ENCODE assay signal across 8 cellular contexts in genomic region chr2:156434461-156435291, GRCh38. TPM values are rescaled to one million over a fixed set of nuclear protein-coding genes. Genes with fewer than 3 reads are reported as not detected.
DNase-seq lines count a peak whose midpoint lies in the region; ATAC-seq and TF ChIP-seq lines count a peak whose summit lies in the region.

No MANE protein-coding gene starts in this region.

- H3K4me3 Mint-ChIP-seq in T-helper 17 cell = peak overlapping the region; percentile 80

- H3K9me3 ChIP-seq in T-helper 17 cell (ENCODE audit: control insufficient read depth, low read length, poor library complexity, severe bottlenecking) = no peaks in the 10 kb centered on the region
- H3K9me3 ChIP-seq in esophagus muscularis mucosa = no peaks in the 10 kb centered on the region
- H3K9me3 ChIP-seq in prostate gland = no peaks in the 10 kb centered on the region

- peaks cover 2% of the 10 kb centered on the region for H3K36me3 Mint-ChIP-seq in T-helper 17 cell (ENCODE audit: low read depth)

- H3K27me3 ChIP-seq in esophagus muscularis mucosa (no peaks in the 10 kb centered on the region), prostate gland (replicated peaks; ENCODE audit: insufficient read depth) (no peaks in the 10 kb centered on the region)

- intact Hi-C loops in esophagus muscularis mucosa (cut with DNase I) (no loop called here), prostate gland (cut with DNase I) (loop anchor here (5.0 to 10.0 kb wide), 2 partner anchors 102 to 140 kb away; partner anchors contain the start of gene NR4A2)

- TF ChIP-seq POLR2A in esophagus muscularis mucosa (IDR thresholded peaks at IDR 0.05; ENCODE audit: low read depth) (no peak), prostate gland (IDR thresholded peaks at IDR 0.05) (no peak)

- H3K27ac ChIP-seq in esophagus muscularis mucosa (replicated peaks in 1 of 4) (peak overlapping the region; percentile 92 to 99 (median 98)), prostate gland (peak overlapping the region; percentile 97 to 99)

- ATAC-seq in T-helper 17 cell = peak; percentile 32
- ATAC-seq in GM21526 (IDR thresholded peaks at IDR 0.05; ENCODE audit: low FRiP score, unreplicated experiment) = no peak

- H3K36me3 ChIP-seq in esophagus muscularis mucosa (no peaks in the 10 kb centered on the region), prostate gland (no peaks in the 10 kb centered on the region)

- TF ChIP-seq EP300 in esophagus muscularis mucosa (IDR thresholded peaks at IDR 0.05) = no peak

- no peak overlapping the region for H3K27ac Mint-ChIP-seq in T-helper 17 cell

- H3K4me3 ChIP-seq in esophagus muscularis mucosa (peak overlapping the region; percentile 66 to 89 (median 81)), prostate gland (no peak overlapping the region)

- no peaks in the 10 kb centered on the region for H3K27me3 Mint-ChIP-seq in T-helper 17 cell

- no peak for TF ChIP-seq CTCF in esophagus muscularis mucosa (IDR thresholded peaks at IDR 0.05)
- no peak for TF ChIP-seq CTCF in prostate gland (IDR thresholded peaks at IDR 0.05)

- H3K4me1 Mint-ChIP-seq in T-helper 17 cell = peaks cover 24% of the 10 kb centered on the region

- H3K4me1 ChIP-seq in esophagus muscularis mucosa (peaks cover 7 to 49% (median 42%) of the 10 kb centered on the region in 4 donors), prostate gland (replicated peaks) (no peaks in the 10 kb centered on the region)

- WGBS in esophagus muscularis mucosa = 64% methylated on average over 8 of the region's 8 CpGs
- 70% methylated on average over 8 of the region's 8 CpGs for WGBS in prostate gland

- DNase-seq in ELR (ENCODE audit: low read depth) (peak; percentile 19), T-helper 17 cell (no peak), esophagus muscularis mucosa (ENCODE audit: extremely low spot score) (no peak), prostate gland (ENCODE audit: low spot score) (no peak), SW 1271 (lab: John Stamatoyannopoulos, UW) (no peak), NCI-H2196 treated with DMSO at 0.1 percent for 48 hours (lab: John Stamatoyannopoulos, UW; ENCODE audit: unreplicated experiment) (no peak)
- no peak for DNase-seq in NK-92 treated with Interleukin-12 subunit alpha and Interleukin-12 subunit beta, amount 100 ng/mL, for 24 hours (lab: John Stamatoyannopoulos, UW)

RNA-seq across cellular contexts. Expression of gene GPD2, which starts 1.5 kb away (rescaled TPM):
- total RNA-seq in T-helper 17 cell = 10 to 100 TPM in 1 of 2 donors, 1 to 10 TPM in 1; 9.8 to 12.7 TPM
- 10 to 100 TPM; 19.5 to 26.0 (median 22.5) TPM for total RNA-seq in esophagus muscularis mucosa
- total RNA-seq in prostate gland = 10 to 100 TPM; 26.6 to 95.3 TPM

Comparison
In these comparisons a context has a peak if more than half of its experiments do, and no peak if none do; other contexts are left out.
1. H3K4me3 ChIP-seq: peak in esophagus muscularis mucosa (4 of 4); none in prostate gland (0 of 2).